25 cellular contexts compared by ENCODE assay signal in the genomic region with DNA sequence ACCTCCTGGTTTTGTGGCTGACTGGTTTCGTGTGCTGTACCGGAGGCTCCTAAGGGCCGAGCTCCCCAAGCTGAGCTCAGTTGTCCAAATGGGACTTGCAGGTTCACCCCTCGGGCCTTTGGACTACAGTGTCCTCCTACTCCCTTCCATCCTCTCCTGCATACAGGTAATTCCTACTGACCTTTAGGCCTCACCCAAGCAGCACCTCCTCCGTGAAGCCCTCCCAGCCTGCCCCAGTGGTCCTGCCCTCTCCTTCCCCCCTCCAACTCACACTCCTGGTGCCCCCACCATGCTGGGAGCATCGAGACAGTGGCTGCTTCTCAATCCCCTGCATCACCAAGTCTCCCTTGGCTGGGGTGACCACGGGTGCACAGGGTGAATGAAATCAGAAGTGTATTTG. TPM values are rescaled to one million over a fixed set of nuclear protein-coding genes. Genes with fewer than 3 reads are reported as not detected.
DNase-seq lines count a peak whose midpoint lies in the region; ATAC-seq, FAIRE-seq and TF ChIP-seq lines count a peak whose summit lies in the region.
"Had no signal": no experiment of that assay in that cellular context is flagged by ENCODE, and none has a peak within 500 bp of the region (broad histone marks: within the 10 kb centered on the region; RNA-seq: fewer than 3 reads in every experiment).

No MANE protein-coding gene starts in this region.

- no peak for TF ChIP-seq RAD21 in K562 (CRISPR knock-in tag; conservative IDR thresholded peaks at IDR 0.05 in 1 of 2, IDR thresholded peaks at IDR 0.05 in 1 of 2)

- peaks cover 16% of the 10 kb centered on the region for H3K79me2 ChIP-seq in K562 (ENCODE audit: control insufficient read depth, insufficient read depth, low read length)

- H3K36me3 ChIP-seq in K562 (ENCODE audit: control insufficient read depth, insufficient read depth, low read length): no peaks in the 10 kb centered on the region
- H3K36me3 ChIP-seq in spleen: no peaks in the 10 kb centered on the region

- H3K9me1 ChIP-seq in K562 (ENCODE audit: control insufficient read depth, insufficient read depth, low read length): no peaks in the 10 kb centered on the region

- in situ Hi-C loops in K562 (cut with MboI): no loop called here

- H3K9ac ChIP-seq in K562 (ENCODE audit: insufficient read depth in 1 of 2, low read depth in 2 of 2, low read length in 2 of 2): 0 out of 4 replicates have a peak overlapping the region, but pooled peaks of 1 of the 2 experiments have one; percentile 20
- H3K9ac ChIP-seq: BLaER1 had no signal

- TF ChIP-seq EP300 in K562 (IDR thresholded peaks at IDR 0.05; ENCODE audit: low read length): no peak

- no peaks in the 10 kb centered on the region for H3K36me3 Mint-ChIP-seq in activated naive CD4-positive, alpha-beta T cell treated with anti-CD3 and anti-CD28 coated beads, Interleukin-2, amount 10 ng/mL, durations not matched to agents 7 days and 5 days
- H3K36me3 Mint-ChIP-seq in T-helper 17 cell (ENCODE audit: low read depth): no peaks in the 10 kb centered on the region
- H3K36me3 Mint-ChIP-seq: CD4-positive, alpha-beta memory T cell had no signal

- POLR2A ChIA-PET in K562 (lab: Yijun Ruan, JAX): no interaction called here

- H3K27ac ChIP-seq in K562 (ENCODE audit: extremely low read depth, low read depth, low read length) (no peak overlapping the region), spleen (no peak overlapping the region)
- H3K27ac ChIP-seq: BLaER1 had no signal

- intact Hi-C loops in K562 (cut with micrococcal nuclease): no loop called here
- intact Hi-C loops in spleen (cut with DNase I; ENCODE audit: low total_unique reads): no loop called here

- 77% methylated on average over 5 of the region's 7 CpGs for WGBS in K562 (ENCODE audit: insufficient coverage, low coverage, missing lambda C conversion rate)
- WGBS in spleen, 5 donors: 82 to 95% (median 94%) methylated on average over 7 of the region's 7 CpGs

- H3K9me3 ChIP-seq in T-helper 17 cell (ENCODE audit: control insufficient read depth, low read length, poor library complexity, severe bottlenecking) (no peaks in the 10 kb centered on the region), K562 (replicated peaks; ENCODE audit: control insufficient read depth, insufficient read depth, low read depth, low read length) (no peaks in the 10 kb centered on the region; the same call in 1 of the 2 replicates), spleen (no peaks in the 10 kb centered on the region)

- no TSS peak for BruUV-seq in K562 (replicated peaks; lab: Mats Ljungman, UMichigan)

- H3K4me1 ChIP-seq in K562 (replicated peaks in 1 of 2; ENCODE audit: control insufficient read depth in 2 of 2, insufficient read depth in 2 of 2, low read length in 2 of 2) (peaks cover 19 to 32% of the 10 kb centered on the region in 2 experiments), spleen (peaks cover 8 to 24% (median 21%) of the 10 kb centered on the region in 6 donors)

- no peak for TF ChIP-seq POLR2A in K562 (conservative IDR thresholded peaks at IDR 0.05)
- no peak for TF ChIP-seq POLR2A in spleen (IDR thresholded peaks at IDR 0.05)

- ATAC-seq in T-helper 17 cell (no peak), K562 (no peak), HG03520 (IDR thresholded peaks at IDR 0.05; ENCODE audit: unreplicated experiment) (no peak)
- ATAC-seq: Panc1 had no signal

- TF ChIP-seq CTCF in K562 (IDR thresholded peaks at IDR 0.05 in 2 of 3, conservative IDR thresholded peaks at IDR 0.05 in 1 of 3; ENCODE audit: insufficient read depth in 2 of 3, low read depth in 1 of 3, low read length in 3 of 3) (no peak), spleen (IDR thresholded peaks at IDR 0.05 in 8 of 11, conservative IDR thresholded peaks at IDR 0.05 in 3 of 11) (no peak)

- CTCF ChIA-PET in activated naive CD4-positive, alpha-beta T cell treated with anti-CD3 and anti-CD28 coated beads, Interleukin-2, amount 10 ng/mL, durations not matched to agents 7 days and 5 days (lab: Charles Lee): interaction anchor here (1.2 to 2.7 kb wide), 2 partner anchors 19 to 29 kb away, joined by 4 to 14 read pairs; no protein-coding TSS in a partner anchor
- CTCF ChIA-PET in K562 (lab: Yijun Ruan, JAX; ENCODE audit: low intra/inter-chr PET ratio): no interaction called here

- DNase-seq in activated naive CD4-positive, alpha-beta T cell treated with anti-CD3 and anti-CD28 coated beads, Interleukin-2, amount 10 ng/mL, durations not matched to agents 7 days and 5 days: no peak
- no peak for DNase-seq in activated naive CD4-positive, alpha-beta T cell treated with Interleukin-2 at 50 U/mL for 16 hours
- DNase-seq in T-helper 17 cell (no peak), K562 (ENCODE audit: extremely low read depth in 1 of 4, low spot score in 3 of 4) (no peak), spleen (peak; percentile 66), SHP77 treated with DMSO at 0.1 percent for 48 hours (lab: John Stamatoyannopoulos, UW) (no peak)
- DNase-seq: ACHN; CD4-positive, alpha-beta memory T cell; DND-41; H9; HFFc6; Karpas-422; MV-4-11; NCI-H1694; NCI-H2081; NCI-H2171; NCI-H345; NCI-H524; NCI-H774; NK-92 treated with Interleukin-12 subunit alpha and Interleukin-12 subunit beta, amount 100 ng/mL, for 24 hours had no signal

- no peak overlapping the region for H2AFZ ChIP-seq in K562 (ENCODE audit: low read depth, low read length)

- no peak overlapping the region for H3K4me2 ChIP-seq in K562 (ENCODE audit: insufficient read depth, low read length)

- H3K27me3 Mint-ChIP-seq in activated naive CD4-positive, alpha-beta T cell treated with anti-CD3 and anti-CD28 coated beads, Interleukin-2, amount 10 ng/mL, durations not matched to agents 7 days and 5 days: peaks cover 15% of the 10 kb centered on the region
- H3K27me3 Mint-ChIP-seq in T-helper 17 cell: no peaks in the 10 kb centered on the region

- no peaks in the 10 kb centered on the region for H3K27me3 ChIP-seq in K562 (ENCODE audit: control insufficient read depth in 2 of 2, insufficient read depth in 2 of 2, low read length in 2 of 2)
- no peaks in the 10 kb centered on the region for H3K27me3 ChIP-seq in spleen (replicated peaks in 1 of 7)
- H3K27me3 ChIP-seq: BLaER1 had no signal

- H3K4me3 ChIP-seq in K562: no peak overlapping the region
- H3K4me3 ChIP-seq in spleen: no peak overlapping the region
- H3K4me3 ChIP-seq: BLaER1 had no signal

- peaks cover 5% of the 10 kb centered on the region for H3K9me3 Mint-ChIP-seq in activated naive CD4-positive, alpha-beta T cell treated with anti-CD3 and anti-CD28 coated beads, Interleukin-2, amount 10 ng/mL, durations not matched to agents 7 days and 5 days
- H3K9me3 Mint-ChIP-seq: CD4-positive, alpha-beta memory T cell; HFFc6 had no signal

- H3K4me1 Mint-ChIP-seq in activated naive CD4-positive, alpha-beta T cell treated with anti-CD3 and anti-CD28 coated beads, Interleukin-2, amount 10 ng/mL, durations not matched to agents 7 days and 5 days: peaks cover 38% of the 10 kb centered on the region
- H3K4me1 Mint-ChIP-seq in T-helper 17 cell: peaks cover 19% of the 10 kb centered on the region

- H4K20me1 ChIP-seq in K562 (replicated peaks; ENCODE audit: control insufficient read depth, insufficient read depth, low read length): no peaks in the 10 kb centered on the region
- H4K20me1 ChIP-seq: BLaER1 had no signal

- H3K27ac Mint-ChIP-seq in activated naive CD4-positive, alpha-beta T cell treated with anti-CD3 and anti-CD28 coated beads, Interleukin-2, amount 10 ng/mL, durations not matched to agents 7 days and 5 days: peak overlapping the region; percentile 49
- peak overlapping the region; percentile 45 for H3K27ac Mint-ChIP-seq in T-helper 17 cell
- H3K27ac Mint-ChIP-seq: HFFc6, IgD-negative memory B cell had no signal

- FAIRE-seq in K562 (lab: Jason Lieb, UNC): no peak
- FAIRE-seq: HTR-8/SVneo had no signal

- no peak overlapping the region for H3K4me3 Mint-ChIP-seq in activated naive CD4-positive, alpha-beta T cell treated with anti-CD3 and anti-CD28 coated beads, Interleukin-2, amount 10 ng/mL, durations not matched to agents 7 days and 5 days
- no peak overlapping the region for H3K4me3 Mint-ChIP-seq in T-helper 17 cell
- H3K4me3 Mint-ChIP-seq: HFFc6 had no signal

RNA-seq across cellular contexts. Expression of gene YY1, which starts 27.1 kb away (rescaled TPM):
- total RNA-seq in T-helper 17 cell (10 to 100 TPM; 75.5 to 77.9 TPM), K562 (2014; rRNA removed) (45.3 and 46.7 TPM in 2 replicates), K562 (2014; rRNA removed; fragmentation: Illumina TruSeq; extraction: Trizol) (70.8 and 81.3 TPM in 2 replicates), K562 (2015; rRNA removed; fragmentation: Illumina TruSeq; extraction: Trizol) (44.3 and 53.0 TPM in 2 replicates), K562 (2021) (74.2 and 76.9 TPM in 2 replicates), spleen (10 to 100 TPM; 53.7 to 64.1 (median 58.3) TPM)
- total RNA-seq in K562 (2011; cell fraction: chromatin; rRNA removed; ENCODE audit: low replicate concordance): 30.4 and 53.6 TPM in 2 replicates
- 21.0 and 21.6 TPM in 2 replicates for total RNA-seq in K562 (2011; cell fraction: nucleolus; rRNA removed)
- 32.7 and 52.1 TPM in 2 replicates for total RNA-seq in K562 (2011; cell fraction: nucleoplasm; rRNA removed)
- polyA plus RNA-seq in K562 (2011; rRNA removed) (35.4 and 55.0 TPM in 2 replicates), K562 (2014; fragmentation: Illumina TruSeq; extraction: Trizol) (43.9 and 46.5 TPM in 2 replicates), K562 (2014; fragmentation: Nextera tagmentation; extraction: Ambion mirVana) (10 to 100 TPM; 20.8 to 21.0 TPM), K562 (2014; rRNA removed) (28.8 and 29.0 TPM in 2 replicates), spleen (10 to 100 TPM; 28.4 to 34.1 (median 31.0) TPM)
- 16.4 TPM in 2 replicates for polyA plus RNA-seq in K562 (2011; cell fraction: cytosol; rRNA removed)
- 22.7 and 24.9 TPM in 2 replicates for polyA plus RNA-seq in K562 (2011; cell fraction: nucleus; rRNA removed)
- 44.5 and 48.2 TPM in 2 replicates for polyA plus RNA-seq in K562 (2012)
- 33.4 and 50.0 TPM in 2 replicates for polyA minus RNA-seq in K562 (2011; rRNA and poly(A)+ RNA removed)
- 21.0 and 27.0 TPM in 2 replicates for polyA minus RNA-seq in K562 (2011; cell fraction: cytosol; rRNA and poly(A)+ RNA removed)
- polyA minus RNA-seq in K562 (2011; cell fraction: nucleus; rRNA and poly(A)+ RNA removed): 11.6 and 19.1 TPM in 2 replicates

RNA-seq across cellular contexts. Expression of gene DEGS2, which starts 52.4 kb away (rescaled TPM):
- total RNA-seq in T-helper 17 cell (under 1 TPM in 1 of 2 donors, not detected in 1; 0.30 TPM), K562 (2014; rRNA removed) (2.7 and 2.9 TPM in 2 replicates), K562 (2014; rRNA removed; fragmentation: Illumina TruSeq; extraction: Trizol) (0.19 and 0.44 TPM in 2 replicates), K562 (2015; rRNA removed; fragmentation: Illumina TruSeq; extraction: Trizol) (0.34 and 0.36 TPM in 2 replicates), K562 (2021) (2.7 TPM in 2 replicates), spleen (1 to 10 TPM in 5 of 7 donors, under 1 TPM in 2; 0.33 to 3.2 (median 1.3) TPM)
- 2.6 and 7.4 TPM in 2 replicates for total RNA-seq in K562 (2011; cell fraction: chromatin; rRNA removed; ENCODE audit: low replicate concordance)
- 4.3 and 4.8 TPM in 2 replicates for total RNA-seq in K562 (2011; cell fraction: nucleolus; rRNA removed)
- 2.5 and 2.8 TPM in 2 replicates for total RNA-seq in K562 (2011; cell fraction: nucleoplasm; rRNA removed)
- polyA plus RNA-seq in K562 (2011; rRNA removed) (0.46 and 1.1 TPM in 2 replicates), K562 (2014; fragmentation: Illumina TruSeq; extraction: Trizol) (0.22 and 0.76 TPM in 2 replicates), K562 (2014; fragmentation: Nextera tagmentation; extraction: Ambion mirVana) (under 1 TPM; 0.57 to 0.70 TPM), K562 (2014; rRNA removed) (0.42 and 2.7 TPM in 2 replicates), spleen (1 to 10 TPM; 1.1 to 2.8 (median 1.5) TPM)
- 0.41 and 3.5 TPM in 2 replicates for polyA plus RNA-seq in K562 (2011; cell fraction: cytosol; rRNA removed)
- polyA plus RNA-seq in K562 (2011; cell fraction: nucleus; rRNA removed): 1.4 and 6.6 TPM in 2 replicates
- polyA plus RNA-seq in K562 (2012): 1.4 and 4.2 TPM in 2 replicates
- polyA minus RNA-seq in K562 (2011; rRNA and poly(A)+ RNA removed): 0.09 and 0.32 TPM in 2 replicates
- 1.2 and 2.5 TPM in 2 replicates for polyA minus RNA-seq in K562 (2011; cell fraction: cytosol; rRNA and poly(A)+ RNA removed)
- polyA minus RNA-seq in K562 (2011; cell fraction: nucleus; rRNA and poly(A)+ RNA removed): 0.78 and 1.5 TPM in 2 replicates
- total RNA-seq: HFFc6 had no signal
